ENCODE assay signal across 8 cellular contexts in the genomic region with DNA sequence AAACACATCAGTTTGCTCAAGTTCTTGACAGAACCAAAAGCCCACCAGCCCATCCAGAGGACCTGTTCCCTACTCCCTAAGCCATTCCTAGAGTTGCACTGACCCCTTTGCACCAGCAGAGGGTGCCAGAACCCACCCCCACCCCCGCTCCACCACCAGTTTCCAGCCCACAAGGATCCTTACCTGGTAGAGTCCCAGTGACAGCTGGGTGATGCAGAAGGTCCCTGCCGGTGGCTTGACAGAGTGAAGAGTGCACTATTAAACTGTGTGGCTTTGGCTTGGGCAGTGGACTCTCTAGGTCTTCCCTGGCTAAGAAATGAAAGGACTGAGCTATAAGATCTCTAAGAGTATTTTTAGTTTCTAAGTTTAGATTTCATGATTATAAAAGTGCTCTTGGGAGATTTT.
DNase-seq lines count a peak whose midpoint lies in the region; ATAC-seq, FAIRE-seq and TF ChIP-seq lines count a peak whose summit lies in the region.

No MANE protein-coding gene starts in this region.

- H3K18ac ChIP-seq in IMR-90 (ENCODE audit: low read depth, low read length) (no peak overlapping the region), trophoblast cell (ENCODE audit: low read length) (no peak overlapping the region)

- no peaks in the 10 kb centered on the region for H3K79me2 ChIP-seq in DOHH2 (ENCODE audit: control insufficient read depth, low read length)
- H3K79me2 ChIP-seq in trophoblast cell (ENCODE audit: control insufficient read depth, insufficient read depth, low read length, poor library complexity) = no peaks in the 10 kb centered on the region

- H3K4me3 ChIP-seq in DOHH2 (ENCODE audit: low read length) (no peak overlapping the region), IMR-90 (ENCODE audit: insufficient read depth, low read depth, low read length) (no peak overlapping the region), trophoblast cell (ENCODE audit: low read depth, low read length) (no peak overlapping the region), upper lobe of right lung (no peak overlapping the region)

- H2BK120ac ChIP-seq in IMR-90 (ENCODE audit: low read depth, low read length) (no peak overlapping the region), trophoblast cell (ENCODE audit: insufficient read depth, low read length, poor library complexity) (no peak overlapping the region)

- TF ChIP-seq CTCF in DOHH2 (IDR thresholded peaks at IDR 0.05; ENCODE audit: low read depth, low read length, poor library complexity, severe bottlenecking) (peak; percentile 93), IMR-90 (conservative IDR thresholded peaks at IDR 0.05; ENCODE audit: low read depth, low read length) (peak; percentile 78), upper lobe of right lung (IDR thresholded peaks at IDR 0.05) (peak; percentile 95)

- H4K5ac ChIP-seq in IMR-90 (ENCODE audit: low read depth, low read length) = no peak overlapping the region

- CTCF ChIA-PET in IMR-90 (lab: Yijun Ruan, JAX) = interaction anchor here (0.6 to 1.3 kb wide), 12 partner anchors 8 to 417 kb away, joined by 3 to 7 read pairs (median 4); no protein-coding TSS in a partner anchor

- no peak overlapping the region for H4K91ac ChIP-seq in IMR-90 (ENCODE audit: insufficient read depth, low read depth, low read length)
- no peak overlapping the region for H4K91ac ChIP-seq in trophoblast cell (ENCODE audit: low read depth, low read length)

- H3K4ac ChIP-seq in IMR-90 (ENCODE audit: low read depth, low read length) = no peak overlapping the region
- H3K4ac ChIP-seq in trophoblast cell (ENCODE audit: low read depth, low read length) = no peak overlapping the region

- dilution Hi-C loops in IMR-90 (cut with HindIII; ENCODE audit: low sequenced_read_pairs, unreplicated experiment) = no loop called here

- H3K23ac ChIP-seq in IMR-90 (ENCODE audit: low read depth, low read length) (no peak overlapping the region), trophoblast cell (ENCODE audit: low read length) (no peak overlapping the region)

- FAIRE-seq in frontal cortex (lab: Jason Lieb, UNC) = no peak

- H4K20me1 ChIP-seq in DOHH2 (ENCODE audit: control insufficient read depth, insufficient read depth, low read depth, low read length) (no peaks in the 10 kb centered on the region), IMR-90 (ENCODE audit: insufficient read depth, low read length) (no peaks in the 10 kb centered on the region)

- peak; percentile 87 for ATAC-seq in IMR-90 (ENCODE audit: low read depth)
- peak; percentile 91 for ATAC-seq in activated T-helper 17 cell treated with anti-CD3 and anti-CD28 coated beads, Interleukin-2, amount 50 U/mL, for 72 hours (replicated peaks)
- peak; percentile 92 for ATAC-seq in upper lobe of right lung
- ATAC-seq in HG02678 (IDR thresholded peaks at IDR 0.05; ENCODE audit: unreplicated experiment) = no peak

- H3K4me2 ChIP-seq in DOHH2 (ENCODE audit: low read length) (no peak overlapping the region), IMR-90 (ENCODE audit: low read depth, low read length) (no peak overlapping the region), trophoblast cell (ENCODE audit: low read length) (no peak overlapping the region)

- H3K36me3 ChIP-seq in DOHH2 (ENCODE audit: control insufficient read depth, low read length) = no peaks in the 10 kb centered on the region
- no peaks in the 10 kb centered on the region for H3K36me3 ChIP-seq in IMR-90 (ENCODE audit: control insufficient read depth, insufficient read depth, low read length)
- no peaks in the 10 kb centered on the region for H3K36me3 ChIP-seq in trophoblast cell (ENCODE audit: control insufficient read depth in 1 of 2, insufficient read depth in 2 of 2, low read length in 2 of 2)
- H3K36me3 ChIP-seq in upper lobe of right lung = no peaks in the 10 kb centered on the region

- no peaks in the 10 kb centered on the region for H3K4me1 ChIP-seq in DOHH2 (ENCODE audit: control insufficient read depth, low read length)
- no peaks in the 10 kb centered on the region for H3K4me1 ChIP-seq in IMR-90 (ENCODE audit: control insufficient read depth, insufficient read depth, low read length)
- H3K4me1 ChIP-seq in trophoblast cell (ENCODE audit: control insufficient read depth in 1 of 2, insufficient read depth in 2 of 2, low read length in 2 of 2) = no peaks in the 10 kb centered on the region
- H3K4me1 ChIP-seq in upper lobe of right lung = no peaks in the 10 kb centered on the region

- intact Hi-C loops in IMR-90 (cut with micrococcal nuclease) = loop anchor here (1.0 to 5.0 kb wide), 6 partner anchors 44 to 418 kb away; a partner anchor contains a TSS
- intact Hi-C loops in upper lobe of right lung (cut with DNase I) = no loop called here

- H2AK5ac ChIP-seq in IMR-90 (ENCODE audit: low read depth, low read length) = no peak overlapping the region
- H2AK5ac ChIP-seq in trophoblast cell (ENCODE audit: low read length) = no peak overlapping the region

- no peak overlapping the region for H3K27ac ChIP-seq in DOHH2 (ENCODE audit: low read depth, low read length)
- no peak overlapping the region for H3K27ac ChIP-seq in IMR-90 (ENCODE audit: insufficient read depth, low read length)
- no peak overlapping the region for H3K27ac ChIP-seq in trophoblast cell (ENCODE audit: low read depth, low read length)
- no peak overlapping the region for H3K27ac ChIP-seq in upper lobe of right lung

- H2BK15ac ChIP-seq in IMR-90 (ENCODE audit: low read depth, low read length) = no peak overlapping the region

- no peak overlapping the region for H2BK12ac ChIP-seq in trophoblast cell (ENCODE audit: low read length)

- no peaks in the 10 kb centered on the region for H3K4me1 Mint-ChIP-seq in activated T-helper 17 cell treated with anti-CD3 and anti-CD28 coated beads, Interleukin-2, amount 50 U/mL, for 72 hours

- H3K9me3 Mint-ChIP-seq in activated T-helper 17 cell treated with anti-CD3 and anti-CD28 coated beads, Interleukin-2, amount 50 U/mL, for 72 hours = no peaks in the 10 kb centered on the region

- H3K9ac ChIP-seq in IMR-90 (ENCODE audit: low read depth, low read length) (no peak overlapping the region), trophoblast cell (ENCODE audit: low read length) (no peak overlapping the region)

- H3K79me1 ChIP-seq in IMR-90 (ENCODE audit: low read depth in 1 of 2, low read length in 2 of 2) (no peaks in the 10 kb centered on the region), trophoblast cell (ENCODE audit: low read length) (no peaks in the 10 kb centered on the region)

- no peaks in the 10 kb centered on the region for H3K36me3 Mint-ChIP-seq in activated T-helper 17 cell treated with anti-CD3 and anti-CD28 coated beads, Interleukin-2, amount 50 U/mL, for 72 hours (ENCODE audit: low read depth)

- H2BK20ac ChIP-seq in IMR-90 (ENCODE audit: low read depth, low read length) = no peak overlapping the region

- H3K9me2 ChIP-seq in DOHH2 (replicated peaks; ENCODE audit: control insufficient read depth, low read length) = no peaks in the 10 kb centered on the region

- TF ChIP-seq RAD21 in IMR-90 (IDR thresholded peaks at IDR 0.05; ENCODE audit: low read length) = peak; percentile 80

- H3K9me1 ChIP-seq in IMR-90 (ENCODE audit: insufficient read depth, low read length) = no peaks in the 10 kb centered on the region

- no peaks in the 10 kb centered on the region for H3K27me3 Mint-ChIP-seq in activated T-helper 17 cell treated with anti-CD3 and anti-CD28 coated beads, Interleukin-2, amount 50 U/mL, for 72 hours

- H4K8ac ChIP-seq in IMR-90 (ENCODE audit: low read depth in 2 of 2, low read length in 2 of 2) = no peak overlapping the region
- H4K8ac ChIP-seq in trophoblast cell (ENCODE audit: low read depth, low read length) = no peak overlapping the region

- no peaks in the 10 kb centered on the region for H3F3A ChIP-seq in DOHH2 (ENCODE audit: control insufficient read depth, insufficient read depth)

- H2AFZ ChIP-seq in IMR-90 (replicated peaks; ENCODE audit: low read length, poor library complexity) = peak overlapping the region; percentile 28
- H2AFZ ChIP-seq in trophoblast cell (ENCODE audit: insufficient read depth, low read length, poor library complexity) = no peak overlapping the region

- no CpG with 5 or more reads among the region's 2 CpGs for WGBS in IMR-90 (ENCODE audit: extremely low coverage in 2 of 2, insufficient read length in 1 of 2), 2 experiments
- no CpG with 5 or more reads among the region's 2 CpGs for WGBS in trophoblast cell (ENCODE audit: extremely low coverage, insufficient coverage, insufficient read length)

- no peak overlapping the region for H3K27ac Mint-ChIP-seq in activated T-helper 17 cell treated with anti-CD3 and anti-CD28 coated beads, Interleukin-2, amount 50 U/mL, for 72 hours

- no peaks in the 10 kb centered on the region for H3K9me3 ChIP-seq in DOHH2 (ENCODE audit: control insufficient read depth, insufficient read depth, low read length)
- no peaks in the 10 kb centered on the region for H3K9me3 ChIP-seq in IMR-90 (ENCODE audit: control insufficient read depth, insufficient read depth, low read length)
- peaks cover 2% of the 10 kb centered on the region for H3K9me3 ChIP-seq in trophoblast cell (ENCODE audit: insufficient read depth, low read depth, low read length)
- H3K9me3 ChIP-seq in upper lobe of right lung = no peaks in the 10 kb centered on the region

- H4K12ac ChIP-seq in trophoblast cell (ENCODE audit: low read depth, low read length) = no peak overlapping the region

- H2AK9ac ChIP-seq in IMR-90 (replicated peaks; ENCODE audit: low read depth, low read length, poor library complexity) = no peak overlapping the region

- H3K27me3 ChIP-seq in DOHH2 (ENCODE audit: control insufficient read depth, low read length) = no peaks in the 10 kb centered on the region
- peaks cover 17% of the 10 kb centered on the region for H3K27me3 ChIP-seq in IMR-90 (ENCODE audit: control insufficient read depth, insufficient read depth, low read length)
- H3K27me3 ChIP-seq in trophoblast cell (ENCODE audit: insufficient read depth, low read length) = no peaks in the 10 kb centered on the region
- no peaks in the 10 kb centered on the region for H3K27me3 ChIP-seq in upper lobe of right lung

- no peak overlapping the region for H3K14ac ChIP-seq in IMR-90 (replicated peaks; ENCODE audit: low read depth, low read length)
- no peak overlapping the region for H3K14ac ChIP-seq in trophoblast cell (ENCODE audit: low read length)

- H3K4me3 Mint-ChIP-seq in activated T-helper 17 cell treated with anti-CD3 and anti-CD28 coated beads, Interleukin-2, amount 50 U/mL, for 72 hours = no peak overlapping the region

- TF ChIP-seq POLR2A in IMR-90 (IDR thresholded peaks at IDR 0.05; ENCODE audit: low read depth, low read length) = no peak

- H3K56ac ChIP-seq in IMR-90 (ENCODE audit: extremely low read depth, insufficient read depth, low read length) = no peak overlapping the region

- in situ Hi-C loops in IMR-90 (cut with MboI; ENCODE audit: low sequenced_read_pairs) = loop anchor here (10.0 kb wide), 1 partner anchor 417 kb away; no protein-coding TSS in a partner anchor

- DNase-seq in IMR-90 (peak; percentile 27), RPMI8226 (peak; percentile 71), frontal cortex (ENCODE audit: low spot score in 2 of 2) (peak; percentile 12 to 58), trophoblast cell (peak; percentile 54 to 76), upper lobe of right lung (peak; percentile 67)

- BruUV-seq in IMR-90 (replicated peaks; lab: Mats Ljungman, UMichigan) = no TSS peak

- H2BK5ac ChIP-seq in IMR-90 (ENCODE audit: low read depth, low read length, poor library complexity, severe bottlenecking) (no peak overlapping the region), trophoblast cell (ENCODE audit: low read depth, low read length, poor library complexity) (no peak overlapping the region)

- POLR2A ChIA-PET in IMR-90 (lab: Charles Lee; ENCODE audit: unreplicated experiment) = no interaction called here
